In the genomic region with DNA sequence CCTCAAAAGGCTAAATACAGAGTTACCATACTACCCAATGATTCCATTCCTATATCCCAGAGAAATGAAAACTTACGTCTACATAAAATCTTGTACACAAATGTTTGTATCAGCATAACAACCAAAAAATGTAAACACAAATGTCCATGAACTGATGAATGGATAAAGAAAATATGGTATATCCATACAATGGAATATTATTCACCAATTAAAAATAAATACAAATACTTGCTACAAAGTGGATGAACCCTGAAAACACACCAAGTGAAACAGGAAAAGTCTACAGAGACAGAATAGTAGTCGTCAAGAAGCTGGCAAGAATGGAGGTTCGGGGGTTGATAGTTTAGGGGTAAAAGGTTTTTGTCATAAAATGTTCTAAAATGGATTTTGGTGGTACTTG, we compare ENCODE assay signal across 4 cellular contexts.
A peak's percentile ranks its signal among the peaks of the same experiment; 100 is the strongest.
TF ChIP-seq lines count a peak whose summit lies in the region.

No MANE protein-coding gene starts in this region.

TF ChIP-seq in SK-N-SH treated with all-trans-retinoic acid at 6 μM for 48 hours, 23 proteins besides CTCF, POLR2A, EP300 and RAD21:
- TF ChIP-seq ARNTL (CRISPR knock-in tag; IDR thresholded peaks at IDR 0.05; ENCODE audit: borderline replicate concordance, low read depth): no peak
- TF ChIP-seq ZNF8 (CRISPR knock-in tag; IDR thresholded peaks at IDR 0.05): peak; percentile 98

TF ChIP-seq in SK-N-SH, 30 proteins besides CTCF, POLR2A, EP300 and RAD21 (continued from another document):
- TF ChIP-seq GABPA (IDR thresholded peaks at IDR 0.05; ENCODE audit: low read depth) (no peak), FOXJ3 (CRISPR knock-in tag; IDR thresholded peaks at IDR 0.05) (no peak), YY1 (IDR thresholded peaks at IDR 0.05; ENCODE audit: low read depth) (no peak), SMC3 (IDR thresholded peaks at IDR 0.05; ENCODE audit: low read depth, low read length) (no peak), NFIC (IDR thresholded peaks at IDR 0.05; ENCODE audit: borderline replicate concordance) (no peak), GATA2 (CRISPR knock-in tag; IDR thresholded peaks at IDR 0.05) (no peak), TEAD4 (IDR thresholded peaks at IDR 0.05; ENCODE audit: borderline replicate concordance, insufficient read depth) (no peak), EZH2phosphoT487 (IDR thresholded peaks at IDR 0.05; ENCODE audit: borderline replicate concordance, low read depth) (no peak), CHD2 (IDR thresholded peaks at IDR 0.05; ENCODE audit: low read length, partially characterized antibody) (no peak)
- TF ChIP-seq, protein P1, sequence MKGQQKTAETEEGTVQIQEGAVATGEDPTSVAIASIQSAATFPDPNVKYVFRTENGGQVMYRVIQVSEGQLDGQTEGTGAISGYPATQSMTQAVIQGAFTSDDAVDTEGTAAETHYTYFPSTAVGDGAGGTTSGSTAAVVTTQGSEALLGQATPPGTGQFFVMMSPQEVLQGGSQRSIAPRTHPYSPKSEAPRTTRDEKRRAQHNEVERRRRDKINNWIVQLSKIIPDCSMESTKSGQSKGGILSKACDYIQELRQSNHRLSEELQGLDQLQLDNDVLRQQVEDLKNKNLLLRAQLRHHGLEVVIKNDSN (IDR thresholded peaks at IDR 0.05; ENCODE audit: borderline replicate concordance, low read depth): no peak
- TF ChIP-seq, protein P2, sequence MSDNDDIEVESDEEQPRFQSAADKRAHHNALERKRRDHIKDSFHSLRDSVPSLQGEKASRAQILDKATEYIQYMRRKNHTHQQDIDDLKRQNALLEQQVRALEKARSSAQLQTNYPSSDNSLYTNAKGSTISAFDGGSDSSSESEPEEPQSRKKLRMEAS (IDR thresholded peaks at IDR 0.05; ENCODE audit: low read depth): no peak

TF ChIP-seq in K562, 482 proteins besides CTCF, POLR2A, EP300 and RAD21:
- peak; percentile 12 for TF ChIP-seq RBM25 (IDR thresholded peaks at IDR 0.05; ENCODE audit: low read depth, low read length, severe bottlenecking)
- TF ChIP-seq RFX1 (IDR thresholded peaks at IDR 0.05): no peak
- TF ChIP-seq ZNF146 (CRISPR knock-in tag; IDR thresholded peaks at IDR 0.05; ENCODE audit: unreplicated experiment): peak; percentile 50

TF ChIP-seq in GM23338, 12 proteins besides CTCF, POLR2A, EP300 and RAD21 (continued from another document):
- no peak for TF ChIP-seq ZNF331 (CRISPR knock-in tag; IDR thresholded peaks at IDR 0.05; ENCODE audit: low read depth)
- TF ChIP-seq NANOG (IDR thresholded peaks at IDR 0.05; ENCODE audit: borderline replicate concordance): no peak
- TF ChIP-seq EZH2phosphoT487 (IDR thresholded peaks at IDR 0.05; ENCODE audit: unreplicated experiment): no peak
- TF ChIP-seq, protein P3, sequence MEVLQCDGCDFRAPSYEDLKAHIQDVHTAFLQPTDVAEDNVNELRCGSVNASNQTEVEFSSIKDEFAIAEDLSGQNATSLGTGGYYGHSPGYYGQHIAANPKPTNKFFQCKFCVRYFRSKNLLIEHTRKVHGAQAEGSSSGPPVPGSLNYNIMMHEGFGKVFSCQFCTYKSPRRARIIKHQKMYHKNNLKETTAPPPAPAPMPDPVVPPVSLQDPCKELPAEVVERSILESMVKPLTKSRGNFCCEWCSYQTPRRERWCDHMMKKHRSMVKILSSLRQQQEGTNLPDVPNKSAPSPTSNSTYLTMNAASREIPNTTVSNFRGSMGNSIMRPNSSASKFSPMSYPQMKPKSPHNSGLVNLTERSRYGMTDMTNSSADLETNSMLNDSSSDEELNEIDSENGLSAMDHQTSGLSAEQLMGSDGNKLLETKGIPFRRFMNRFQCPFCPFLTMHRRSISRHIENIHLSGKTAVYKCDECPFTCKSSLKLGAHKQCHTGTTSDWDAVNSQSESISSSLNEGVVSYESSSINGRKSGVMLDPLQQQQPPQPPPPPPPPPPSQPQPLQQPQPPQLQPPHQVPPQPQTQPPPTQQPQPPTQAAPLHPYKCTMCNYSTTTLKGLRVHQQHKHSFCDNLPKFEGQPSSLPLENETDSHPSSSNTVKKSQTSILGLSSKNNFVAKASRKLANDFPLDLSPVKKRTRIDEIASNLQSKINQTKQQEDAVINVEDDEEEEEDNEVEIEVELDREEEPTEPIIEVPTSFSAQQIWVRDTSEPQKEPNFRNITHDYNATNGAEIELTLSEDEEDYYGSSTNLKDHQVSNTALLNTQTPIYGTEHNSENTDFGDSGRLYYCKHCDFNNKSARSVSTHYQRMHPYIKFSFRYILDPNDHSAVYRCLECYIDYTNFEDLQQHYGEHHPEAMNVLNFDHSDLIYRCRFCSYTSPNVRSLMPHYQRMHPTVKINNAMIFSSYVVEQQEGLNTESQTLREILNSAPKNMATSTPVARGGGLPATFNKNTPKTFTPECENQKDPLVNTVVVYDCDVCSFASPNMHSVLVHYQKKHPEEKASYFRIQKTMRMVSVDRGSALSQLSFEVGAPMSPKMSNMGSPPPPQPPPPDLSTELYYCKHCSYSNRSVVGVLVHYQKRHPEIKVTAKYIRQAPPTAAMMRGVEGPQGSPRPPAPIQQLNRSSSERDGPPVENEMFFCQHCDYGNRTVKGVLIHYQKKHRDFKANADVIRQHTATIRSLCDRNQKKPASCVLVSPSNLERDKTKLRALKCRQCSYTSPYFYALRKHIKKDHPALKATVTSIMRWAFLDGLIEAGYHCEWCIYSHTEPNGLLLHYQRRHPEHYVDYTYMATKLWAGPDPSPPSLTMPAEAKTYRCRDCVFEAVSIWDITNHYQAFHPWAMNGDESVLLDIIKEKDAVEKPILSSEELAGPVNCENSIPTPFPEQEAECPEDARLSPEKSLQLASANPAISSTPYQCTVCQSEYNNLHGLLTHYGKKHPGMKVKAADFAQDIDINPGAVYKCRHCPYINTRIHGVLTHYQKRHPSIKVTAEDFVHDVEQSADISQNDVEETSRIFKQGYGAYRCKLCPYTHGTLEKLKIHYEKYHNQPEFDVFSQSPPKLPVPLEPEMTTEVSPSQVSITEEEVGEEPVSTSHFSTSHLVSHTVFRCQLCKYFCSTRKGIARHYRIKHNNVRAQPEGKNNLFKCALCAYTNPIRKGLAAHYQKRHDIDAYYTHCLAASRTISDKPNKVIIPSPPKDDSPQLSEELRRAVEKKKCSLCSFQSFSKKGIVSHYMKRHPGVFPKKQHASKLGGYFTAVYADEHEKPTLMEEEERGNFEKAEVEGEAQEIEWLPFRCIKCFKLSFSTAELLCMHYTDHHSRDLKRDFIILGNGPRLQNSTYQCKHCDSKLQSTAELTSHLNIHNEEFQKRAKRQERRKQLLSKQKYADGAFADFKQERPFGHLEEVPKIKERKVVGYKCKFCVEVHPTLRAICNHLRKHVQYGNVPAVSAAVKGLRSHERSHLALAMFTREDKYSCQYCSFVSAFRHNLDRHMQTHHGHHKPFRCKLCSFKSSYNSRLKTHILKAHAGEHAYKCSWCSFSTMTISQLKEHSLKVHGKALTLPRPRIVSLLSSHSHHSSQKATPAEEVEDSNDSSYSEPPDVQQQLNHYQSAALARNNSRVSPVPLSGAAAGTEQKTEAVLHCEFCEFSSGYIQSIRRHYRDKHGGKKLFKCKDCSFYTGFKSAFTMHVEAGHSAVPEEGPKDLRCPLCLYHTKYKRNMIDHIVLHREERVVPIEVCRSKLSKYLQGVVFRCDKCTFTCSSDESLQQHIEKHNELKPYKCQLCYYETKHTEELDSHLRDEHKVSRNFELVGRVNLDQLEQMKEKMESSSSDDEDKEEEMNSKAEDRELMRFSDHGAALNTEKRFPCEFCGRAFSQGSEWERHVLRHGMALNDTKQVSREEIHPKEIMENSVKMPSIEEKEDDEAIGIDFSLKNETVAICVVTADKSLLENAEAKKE (CRISPR knock-in tag; IDR thresholded peaks at IDR 0.05): no peak
- no peak for TF ChIP-seq POLR2AphosphoS5 (IDR thresholded peaks at IDR 0.05; ENCODE audit: low read depth)
- TF ChIP-seq, protein P4, sequence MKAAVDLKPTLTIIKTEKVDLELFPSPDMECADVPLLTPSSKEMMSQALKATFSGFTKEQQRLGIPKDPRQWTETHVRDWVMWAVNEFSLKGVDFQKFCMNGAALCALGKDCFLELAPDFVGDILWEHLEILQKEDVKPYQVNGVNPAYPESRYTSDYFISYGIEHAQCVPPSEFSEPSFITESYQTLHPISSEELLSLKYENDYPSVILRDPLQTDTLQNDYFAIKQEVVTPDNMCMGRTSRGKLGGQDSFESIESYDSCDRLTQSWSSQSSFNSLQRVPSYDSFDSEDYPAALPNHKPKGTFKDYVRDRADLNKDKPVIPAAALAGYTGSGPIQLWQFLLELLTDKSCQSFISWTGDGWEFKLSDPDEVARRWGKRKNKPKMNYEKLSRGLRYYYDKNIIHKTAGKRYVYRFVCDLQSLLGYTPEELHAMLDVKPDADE (IDR thresholded peaks at IDR 0.05): no peak
- TF ChIP-seq ZNF114 (CRISPR knock-in tag; IDR thresholded peaks at IDR 0.05): no peak
- TF ChIP-seq, protein P5, sequence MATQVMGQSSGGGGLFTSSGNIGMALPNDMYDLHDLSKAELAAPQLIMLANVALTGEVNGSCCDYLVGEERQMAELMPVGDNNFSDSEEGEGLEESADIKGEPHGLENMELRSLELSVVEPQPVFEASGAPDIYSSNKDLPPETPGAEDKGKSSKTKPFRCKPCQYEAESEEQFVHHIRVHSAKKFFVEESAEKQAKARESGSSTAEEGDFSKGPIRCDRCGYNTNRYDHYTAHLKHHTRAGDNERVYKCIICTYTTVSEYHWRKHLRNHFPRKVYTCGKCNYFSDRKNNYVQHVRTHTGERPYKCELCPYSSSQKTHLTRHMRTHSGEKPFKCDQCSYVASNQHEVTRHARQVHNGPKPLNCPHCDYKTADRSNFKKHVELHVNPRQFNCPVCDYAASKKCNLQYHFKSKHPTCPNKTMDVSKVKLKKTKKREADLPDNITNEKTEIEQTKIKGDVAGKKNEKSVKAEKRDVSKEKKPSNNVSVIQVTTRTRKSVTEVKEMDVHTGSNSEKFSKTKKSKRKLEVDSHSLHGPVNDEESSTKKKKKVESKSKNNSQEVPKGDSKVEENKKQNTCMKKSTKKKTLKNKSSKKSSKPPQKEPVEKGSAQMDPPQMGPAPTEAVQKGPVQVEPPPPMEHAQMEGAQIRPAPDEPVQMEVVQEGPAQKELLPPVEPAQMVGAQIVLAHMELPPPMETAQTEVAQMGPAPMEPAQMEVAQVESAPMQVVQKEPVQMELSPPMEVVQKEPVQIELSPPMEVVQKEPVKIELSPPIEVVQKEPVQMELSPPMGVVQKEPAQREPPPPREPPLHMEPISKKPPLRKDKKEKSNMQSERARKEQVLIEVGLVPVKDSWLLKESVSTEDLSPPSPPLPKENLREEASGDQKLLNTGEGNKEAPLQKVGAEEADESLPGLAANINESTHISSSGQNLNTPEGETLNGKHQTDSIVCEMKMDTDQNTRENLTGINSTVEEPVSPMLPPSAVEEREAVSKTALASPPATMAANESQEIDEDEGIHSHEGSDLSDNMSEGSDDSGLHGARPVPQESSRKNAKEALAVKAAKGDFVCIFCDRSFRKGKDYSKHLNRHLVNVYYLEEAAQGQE (IDR thresholded peaks at IDR 0.05; ENCODE audit: unreplicated experiment): no peak
- TF ChIP-seq STAT1 (IDR thresholded peaks at IDR 0.05; ENCODE audit: unreplicated experiment): no peak
- no peak for TF ChIP-seq JUNB (IDR thresholded peaks at IDR 0.05; ENCODE audit: unreplicated experiment)
- TF ChIP-seq CREB1 (CRISPR knock-in tag; IDR thresholded peaks at IDR 0.05; ENCODE audit: low read depth): no peak
TF ChIP-seq in GM23338: peak in this region for 0.
